In the genomic region with DNA sequence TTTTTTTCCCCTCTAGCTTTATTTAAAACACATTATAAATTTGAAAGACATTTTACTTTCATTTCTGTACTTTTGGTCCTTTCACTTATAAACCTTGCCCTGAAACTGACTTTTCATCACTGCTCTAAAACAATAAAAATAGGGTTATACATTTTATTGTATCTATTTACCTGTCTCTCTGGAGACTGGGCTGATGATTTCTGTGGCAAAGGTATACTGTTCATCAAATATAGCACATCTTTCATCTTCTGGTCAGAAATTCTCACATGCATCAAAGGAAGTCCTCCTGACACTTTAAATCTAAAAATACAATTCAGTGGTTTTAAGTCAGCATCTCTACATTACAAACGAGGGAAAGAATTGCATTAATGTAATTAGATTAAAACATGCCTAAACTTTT, we compare ENCODE assay signal across 22 cellular contexts.
"Had no signal": no experiment of that assay in that cellular context is flagged by ENCODE, and none has a peak within 500 bp of the region (broad histone marks: within the 10 kb centered on the region; RNA-seq: fewer than 3 reads in every experiment).

No MANE protein-coding gene starts in this region.

- H3K9me3 Mint-ChIP-seq: activated CD4-positive, alpha-beta T cell treated with anti-CD3 and anti-CD28 coated beads, Interleukin-2, amount 10 ng/mL, durations not matched to agents 7 days and 5 days; activated T-helper 1 cell treated with anti-CD3 and anti-CD28 coated beads, Interleukin-12 subunit alpha, Interleukin-12 subunit beta, Interleukin-2, Interleukin-4 antibody, amounts not matched to agents 30 ng/mL and 10 ng/mL and 1 ng/mL, durations not matched to agents 14 hours and 24 hours and 36 hours; dendritic cell treated with granulocyte-macrophage colony-stimulating factor and Interleukin-4, amounts not matched to agents 40 ng/mL and 50 ng/mL, for 4 days; neural progenitor cell had no signal

- H3K27me3 ChIP-seq: esophagus squamous epithelium, neural progenitor cell, upper lobe of right lung had no signal

- H3K9me3 ChIP-seq: esophagus squamous epithelium, prostate gland, SK-N-SH, thoracic aorta, upper lobe of right lung had no signal

- H3K36me3 ChIP-seq: neural progenitor cell, prostate gland had no signal

- FAIRE-seq: bronchial epithelial cell, endothelial cell of umbilical vein had no signal

- H3K4me1 ChIP-seq: esophagus squamous epithelium, neural progenitor cell, prostate gland, upper lobe of right lung had no signal

- H3K27ac Mint-ChIP-seq: activated CD4-positive, alpha-beta T cell treated with anti-CD3 and anti-CD28 coated beads, Interleukin-2, amount 10 ng/mL, durations not matched to agents 7 days and 5 days; activated naive CD8-positive, alpha-beta T cell; activated T-helper 1 cell treated with anti-CD3 and anti-CD28 coated beads, Interleukin-12 subunit alpha, Interleukin-12 subunit beta, Interleukin-2, Interleukin-4 antibody, amounts not matched to agents 30 ng/mL and 10 ng/mL and 1 ng/mL, durations not matched to agents 14 hours and 24 hours and 36 hours; dendritic cell treated with granulocyte-macrophage colony-stimulating factor and Interleukin-4, amounts not matched to agents 40 ng/mL and 50 ng/mL, for 4 days; neural progenitor cell had no signal

- H3K27ac ChIP-seq: esophagus squamous epithelium, neural progenitor cell, prostate gland, skin epidermis, thoracic aorta, upper lobe of right lung had no signal

- H3K27me3 Mint-ChIP-seq: activated CD4-positive, alpha-beta T cell treated with anti-CD3 and anti-CD28 coated beads, Interleukin-2, amount 10 ng/mL, durations not matched to agents 7 days and 5 days; activated naive CD8-positive, alpha-beta T cell; dendritic cell treated with granulocyte-macrophage colony-stimulating factor and Interleukin-4, amounts not matched to agents 40 ng/mL and 50 ng/mL, for 4 days had no signal

- H3K4me1 Mint-ChIP-seq: neural progenitor cell had no signal

- ATAC-seq: right cardiac atrium, upper lobe of right lung had no signal

- DNase-seq: activated CD4-positive, alpha-beta T cell treated with anti-CD3 and anti-CD28 coated beads, Interleukin-2, amount 10 ng/mL, durations not matched to agents 7 days and 5 days; activated gamma-delta T cell treated with Interleukin-2 at 50 U/mL for 16 hours; effector CD8-positive, alpha-beta T cell; esophagus squamous epithelium; hippocampal formation; islet precursor cell; midbrain; right cardiac atrium; SK-N-SH; stimulated activated CD4-positive, alpha-beta T cell treated with anti-CD3 and anti-CD28 coated beads, Interleukin-4, amount 100 ng/mL, for 1 hour; T-helper 1 cell; upper lobe of right lung had no signal

- H3K4me3 ChIP-seq: esophagus squamous epithelium, lung, neural progenitor cell, prostate gland, skin epidermis, thoracic aorta, upper lobe of right lung had no signal

- H3K4me3 Mint-ChIP-seq: activated CD4-positive, alpha-beta T cell treated with anti-CD3 and anti-CD28 coated beads, Interleukin-2, amount 10 ng/mL, durations not matched to agents 7 days and 5 days; activated naive CD8-positive, alpha-beta T cell; activated T-helper 1 cell treated with anti-CD3 and anti-CD28 coated beads, Interleukin-12 subunit alpha, Interleukin-12 subunit beta, Interleukin-2, Interleukin-4 antibody, amounts not matched to agents 30 ng/mL and 10 ng/mL and 1 ng/mL, durations not matched to agents 14 hours and 24 hours and 36 hours; dendritic cell treated with granulocyte-macrophage colony-stimulating factor and Interleukin-4, amounts not matched to agents 40 ng/mL and 50 ng/mL, for 4 days; neural progenitor cell had no signal
